8 cellular contexts compared by ENCODE assay signal in genomic region chr7:148962823-148963582, GRCh38.
DNase-seq lines count a peak whose midpoint lies in the region; ATAC-seq, FAIRE-seq and TF ChIP-seq lines count a peak whose summit lies in the region.

No MANE protein-coding gene starts in this region.

- DNase-seq in CD1c-positive myeloid dendritic cell (ENCODE audit: extremely low spot score), result peak; percentile 76
- DNase-seq in GM19239 (ENCODE audit: insufficient read length, low spot score), result peak; percentile 59
- peak; percentile 80 for DNase-seq in NCI-H82 (lab: John Stamatoyannopoulos, UW)
- peak; percentile 49 for DNase-seq in activated T-cell treated with anti-CD3 and anti-CD28 coated beads for 24 hours (ENCODE audit: low read depth)
- DNase-seq in epithelial cell of esophagus (ENCODE audit: low read depth), result peak; percentile 68
- peak in 2 of 3 donors; percentile 71 to 79 for DNase-seq in mucosa of descending colon
- DNase-seq in stimulated activated naive B cell treated with anti-CD40 and anti-IgM and Interleukin-4, amounts not matched to agents 10 μg/mL and 1 μg/mL and 100 μg/mL, for 72 hours, result peak; percentile 46

- intact Hi-C loops in mucosa of descending colon (cut with DNase I, micrococcal nuclease), result loop anchor here (10.0 kb wide), 2 partner anchors 388 to 458 kb away; no protein-coding TSS in a partner anchor

- H3K36me3 ChIP-seq in mucosa of descending colon (ENCODE audit: low read depth), result no peaks in the 10 kb centered on the region

- peak overlapping the region; percentile 88 to 89 for H3K4me3 Mint-ChIP-seq in stimulated activated naive B cell treated with anti-CD40 and anti-IgM and Interleukin-4, amounts not matched to agents 10 μg/mL and 1 μg/mL and 100 μg/mL, for 72 hours

- ATAC-seq in HG03469 (IDR thresholded peaks at IDR 0.05; ENCODE audit: unreplicated experiment) (peak; percentile 48), mucosa of descending colon (peak; percentile 74)
- ATAC-seq in stimulated activated naive B cell treated with anti-CD40 and anti-IgM and Interleukin-4, amounts not matched to agents 10 μg/mL and 1 μg/mL and 100 μg/mL, for 72 hours (replicated peaks), result peak; percentile 62 to 65

- no peaks in the 10 kb centered on the region for H3K9me3 ChIP-seq in mucosa of descending colon

- peak; percentile 86 for TF ChIP-seq CTCF in epithelial cell of esophagus (IDR thresholded peaks at IDR 0.05; ENCODE audit: insufficient read depth, low read depth, low read length, missing control alignments)
- TF ChIP-seq CTCF in mucosa of descending colon (IDR thresholded peaks at IDR 0.05), result peak; percentile 29

- FAIRE-seq in GM19239 (lab: Jason Lieb, UNC), result peak; percentile 96

- no peaks in the 10 kb centered on the region for H3K27me3 Mint-ChIP-seq in stimulated activated naive B cell treated with anti-CD40 and anti-IgM and Interleukin-4, amounts not matched to agents 10 μg/mL and 1 μg/mL and 100 μg/mL, for 72 hours

- no peaks in the 10 kb centered on the region for H3K4me1 ChIP-seq in mucosa of descending colon (ENCODE audit: low read depth)

- peak overlapping the region; percentile 61 for H3K4me3 ChIP-seq in epithelial cell of esophagus (ENCODE audit: low read length)
- peak overlapping the region; percentile 4 for H3K4me3 ChIP-seq in mucosa of descending colon

- peak overlapping the region; percentile 95 for H3K27ac Mint-ChIP-seq in stimulated activated naive B cell treated with anti-CD40 and anti-IgM and Interleukin-4, amounts not matched to agents 10 μg/mL and 1 μg/mL and 100 μg/mL, for 72 hours

- H3K4me1 Mint-ChIP-seq in stimulated activated naive B cell treated with anti-CD40 and anti-IgM and Interleukin-4, amounts not matched to agents 10 μg/mL and 1 μg/mL and 100 μg/mL, for 72 hours, result peaks cover 17 to 24% of the 10 kb centered on the region in 2 donors

- peaks cover 0 to 4% of the 10 kb centered on the region in 2 donors for H3K9me3 Mint-ChIP-seq in stimulated activated naive B cell treated with anti-CD40 and anti-IgM and Interleukin-4, amounts not matched to agents 10 μg/mL and 1 μg/mL and 100 μg/mL, for 72 hours

- H3K36me3 Mint-ChIP-seq in stimulated activated naive B cell treated with anti-CD40 and anti-IgM and Interleukin-4, amounts not matched to agents 10 μg/mL and 1 μg/mL and 100 μg/mL, for 72 hours, result no peaks in the 10 kb centered on the region

Comparison
In these comparisons a context has a peak if more than half of its experiments do, and no peak if none do; other contexts are left out.
1. Peak in every context shown above with its lines: DNase-seq, ATAC-seq and H3K4me3 ChIP-seq.